ENCODE assay signal across 13 cellular contexts in genomic region chr1:20279507-20279906, GRCh38. TPM values are rescaled to one million over a fixed set of nuclear protein-coding genes. Genes with fewer than 3 reads are reported as not detected.
DNase-seq lines count a peak whose midpoint lies in the region; ATAC-seq and TF ChIP-seq lines count a peak whose summit lies in the region.
"Had no signal": no experiment of that assay in that cellular context is flagged by ENCODE, and none has a peak within 500 bp of the region (broad histone marks: within the 10 kb centered on the region; RNA-seq: fewer than 3 reads in every experiment).

No MANE protein-coding gene starts in this region.

- DNase-seq in BE2C (peak; percentile 12), HT1080 (ENCODE audit: low read depth) (peak; percentile 68), mammary epithelial cell (peak; percentile 78), left lung (no peak), GM13977 (ENCODE audit: low spot score) (no peak), NCI-H1092 treated with DMSO at 0.1 percent for 48 hours (lab: John Stamatoyannopoulos, UW) (no peak), upper lobe of right lung (no peak)
- DNase-seq in stimulated activated CD8-positive, alpha-beta memory T cell treated with anti-CD3 and anti-CD28 coated beads, Interleukin-4, amount 100 ng/mL, for 48 hours = no peak
- DNase-seq: activated naive CD4-positive, alpha-beta T cell; heart left ventricle; SHP77 treated with DMSO at 0.1 percent for 48 hours had no signal

- H3K36me3 ChIP-seq in BE2C (no peaks in the 10 kb centered on the region), mammary epithelial cell (ENCODE audit: insufficient read depth, low read length) (no peaks in the 10 kb centered on the region), left lung (no peaks in the 10 kb centered on the region), upper lobe of right lung (no peaks in the 10 kb centered on the region)
- H3K36me3 ChIP-seq: heart left ventricle had no signal

- BruUV-seq in mammary epithelial cell (replicated peaks; lab: Mats Ljungman, UMichigan) = no TSS peak

- intact Hi-C loops in mammary epithelial cell (cut with micrococcal nuclease) (no loop called here), left lung (cut with DNase I) (no loop called here), upper lobe of right lung (cut with DNase I) (no loop called here)

- H3K4me3 ChIP-seq in BE2C (ENCODE audit: low read depth, low read length) (no peak overlapping the region), mammary epithelial cell (replicated peaks in 1 of 3; ENCODE audit: insufficient read depth in 1 of 3, low read depth in 2 of 3, low read length in 3 of 3) (no peak overlapping the region), left lung (no peak overlapping the region), upper lobe of right lung (no peak overlapping the region)
- H3K4me3 ChIP-seq: heart left ventricle, K562 had no signal

- H3K4me1 ChIP-seq in BE2C = no peaks in the 10 kb centered on the region; the same call in 1 of the 2 replicates
- H3K4me1 ChIP-seq in mammary epithelial cell (ENCODE audit: insufficient read depth, low read length) = peaks cover 13% of the 10 kb centered on the region
- no peaks in the 10 kb centered on the region for H3K4me1 ChIP-seq in left lung
- H3K4me1 ChIP-seq in upper lobe of right lung = no peaks in the 10 kb centered on the region

- ATAC-seq in left lung (peak; percentile 64), upper lobe of right lung (no peak)
- ATAC-seq: K562 had no signal

- dilution Hi-C loops in mammary epithelial cell (cut with HindIII; ENCODE audit: low sequenced_read_pairs) = no loop called here

- H3K9me3 ChIP-seq in BE2C (no peaks in the 10 kb centered on the region), mammary epithelial cell (replicated peaks; ENCODE audit: insufficient read depth, low read length) (no peaks in the 10 kb centered on the region), left lung (no peaks in the 10 kb centered on the region), upper lobe of right lung (no peaks in the 10 kb centered on the region)
- H3K9me3 ChIP-seq: heart left ventricle had no signal

- TF ChIP-seq CTCF in BE2C (IDR thresholded peaks at IDR 0.05; ENCODE audit: low read depth, low read length) = no peak
- TF ChIP-seq CTCF in mammary epithelial cell (conservative IDR thresholded peaks at IDR 0.05 in 1 of 2, IDR thresholded peaks at IDR 0.05 in 1 of 2; ENCODE audit: extremely low read depth in 1 of 2, insufficient read depth in 1 of 2, low read depth in 1 of 2, low read length in 2 of 2) = no peak
- TF ChIP-seq CTCF in left lung (IDR thresholded peaks at IDR 0.05) = no peak
- no peak for TF ChIP-seq CTCF in GM13977 (IDR thresholded peaks at IDR 0.05; ENCODE audit: extremely low read depth, insufficient read depth, missing control alignments)
- TF ChIP-seq CTCF in upper lobe of right lung (IDR thresholded peaks at IDR 0.05) = no peak

- H3K79me2 ChIP-seq in mammary epithelial cell (ENCODE audit: insufficient read depth, low read length) = no peaks in the 10 kb centered on the region

- no peak overlapping the region for H3K4me2 ChIP-seq in mammary epithelial cell (ENCODE audit: insufficient read depth, low read depth, low read length)

- no peak overlapping the region for H3K9ac ChIP-seq in mammary epithelial cell (ENCODE audit: insufficient read depth, low read length)

- in situ Hi-C loops in mammary epithelial cell (cut with MboI; ENCODE audit: low sequenced_read_pairs in 2 of 2) = no loop called here
- in situ Hi-C loops in GM13977 (cut with MboI; ENCODE audit: low pct_unique_long_range_greater_than_20kb, low sequenced_read_pairs, unreplicated experiment) = no loop called here

- no peaks in the 10 kb centered on the region for H3K27me3 ChIP-seq in BE2C
- no peaks in the 10 kb centered on the region for H3K27me3 ChIP-seq in mammary epithelial cell (ENCODE audit: insufficient read depth, low read length)
- H3K27me3 ChIP-seq in left lung = peaks cover 0 to 32% of the 10 kb centered on the region in 2 donors
- H3K27me3 ChIP-seq in upper lobe of right lung = peaks cover 10% of the 10 kb centered on the region

- CTCF ChIA-PET in mammary epithelial cell (lab: Charles Lee; ENCODE audit: low non-redundant PET) = no interaction called here

- no peaks in the 10 kb centered on the region for H4K20me1 ChIP-seq in mammary epithelial cell (ENCODE audit: insufficient read depth, low read length)

- peak overlapping the region; percentile 17 for H2AFZ ChIP-seq in mammary epithelial cell (ENCODE audit: low read depth, low read length)

- no peak overlapping the region for H3K27ac ChIP-seq in mammary epithelial cell (ENCODE audit: insufficient read depth, low read depth, low read length)
- no peak overlapping the region for H3K27ac ChIP-seq in left lung
- H3K27ac ChIP-seq in upper lobe of right lung = no peak overlapping the region
- H3K27ac ChIP-seq: C4-2B, heart left ventricle had no signal

- 46% methylated on average over 7 of the region's 7 CpGs for WGBS in mammary epithelial cell (ENCODE audit: low coverage, missing lambda C conversion rate)

RNA-seq across cellular contexts. Expression of gene VWA5B1, which starts 11.2 kb away (rescaled TPM):
- 0.28 TPM for polyA plus RNA-seq in BE2C (2012; ENCODE audit: insufficient read depth, insufficient read length, low read depth)
- not detected in 2 replicates for total RNA-seq in HT1080 (2014; rRNA removed; shearing (Covaris generic))
- not detected in 2 replicates for polyA plus RNA-seq in HT1080 (2015; cell fraction: cytosol; rRNA removed)
- polyA plus RNA-seq in HT1080 (2015; cell fraction: nucleus; rRNA removed) = not detected in 2 replicates
- not detected for total RNA-seq in mammary epithelial cell
- not detected for polyA plus RNA-seq in mammary epithelial cell
- polyA minus RNA-seq in mammary epithelial cell = not detected
- total RNA-seq in left lung = under 1 TPM; 0.15 to 0.29 TPM
- total RNA-seq in upper lobe of right lung = 0.09 TPM
- total RNA-seq: K562 had no signal
- polyA plus RNA-seq: K562 had no signal

Comparison
In these comparisons a context has a peak if more than half of its experiments do, and no peak if none do; other contexts are left out.
1. DNase-seq: peak in BE2C (single experiment), HT1080 (single experiment) and mammary epithelial cell (single experiment); none in left lung (0 of 2), stimulated activated CD8-positive, alpha-beta memory T cell treated with anti-CD3 and anti-CD28 coated beads, Interleukin-4, amount 100 ng/mL, for 48 hours (single experiment), GM13977 (single experiment), NCI-H1092 treated with DMSO at 0.1 percent for 48 hours (single experiment) and upper lobe of right lung (single experiment).